ENCODE assay signal across 13 cellular contexts in genomic region chr21:40680311-40680710, GRCh38.
"Had no signal": no experiment of that assay in that cellular context is flagged by ENCODE, and none has a peak within 500 bp of the region (broad histone marks: within the 10 kb centered on the region; RNA-seq: fewer than 3 reads in every experiment).

No MANE protein-coding gene starts in this region.

- H3K36me3 ChIP-seq: breast epithelium, ovary, transverse colon had no signal

- ATAC-seq: activated CD8-positive, alpha-beta T cell treated with anti-CD3 and anti-CD28 coated beads for 36 hours; activated T-cell treated with anti-CD3 and anti-CD28 coated beads, Interleukin-2, amount 50 U/mL, for 72 hours had no signal

- H3K27ac ChIP-seq: breast epithelium, ovary, transverse colon had no signal

- H3K27me3 ChIP-seq: breast epithelium, ovary, transverse colon had no signal

- H3K9me3 ChIP-seq: breast epithelium, ovary, transverse colon had no signal

- H3K4me3 ChIP-seq: breast epithelium, ovary, transverse colon had no signal

- H3K4me1 ChIP-seq: breast epithelium, transverse colon had no signal

- DNase-seq: activated CD4-positive, alpha-beta T cell treated with anti-CD3 and anti-CD28 coated beads for 4 hours; activated CD8-positive, alpha-beta memory T cell treated with anti-CD3 and anti-CD28 coated beads, Interleukin-2, amount 50 U/mL, for 4 hours; activated CD8-positive, alpha-beta T cell treated with anti-CD3 and anti-CD28 coated beads for 36 hours; activated naive CD8-positive, alpha-beta T cell treated with anti-CD3 and anti-CD28 coated beads, Interleukin-2, amount 10 ng/mL, durations not matched to agents 7 days and 5 days; activated T-cell treated with anti-CD3 and anti-CD28 coated beads, Interleukin-2, amount 50 U/mL, for 72 hours; aorta; dermis blood vessel endothelial cell; kidney glomerular epithelial cell; ovary; stimulated activated CD4-positive, alpha-beta T cell treated with anti-CD3 and anti-CD28 coated beads, Interleukin-12 subunit alpha, Interleukin-12 subunit beta, amount 100 ng/mL, for 4 hours; stimulated activated naive CD4-positive, alpha-beta T cell; transverse colon had no signal
